ENCODE assay signal across 28 cellular contexts in genomic region chr18:30016179-30016578, GRCh38.
DNase-seq lines count a peak whose midpoint lies in the region; ATAC-seq and TF ChIP-seq lines count a peak whose summit lies in the region.
"Had no signal": no experiment of that assay in that cellular context is flagged by ENCODE, and none has a peak within 500 bp of the region (broad histone marks: within the 10 kb centered on the region; RNA-seq: fewer than 3 reads in every experiment).

No MANE protein-coding gene starts in this region.

- H2AK5ac ChIP-seq in trophoblast cell (ENCODE audit: low read length), result no peak overlapping the region

- H3K4ac ChIP-seq in trophoblast cell (ENCODE audit: low read depth, low read length), result no peak overlapping the region

- H3K4me1 Mint-ChIP-seq in GM23338, result peaks cover 11% of the 10 kb centered on the region; the same call in 2 of the 3 replicates
- H3K4me1 Mint-ChIP-seq: activated CD4-positive, alpha-beta T cell treated with anti-CD3 and anti-CD28 coated beads, Interleukin-2, amount 10 ng/mL, durations not matched to agents 24 days and 14 days had no signal

- WGBS in trophoblast cell (ENCODE audit: extremely low coverage, insufficient coverage, insufficient read length), result no CpG with 5 or more reads among the region's 2 CpGs

- H3K4me3 ChIP-seq in GM23338 (no peak overlapping the region), choroid plexus epithelial cell (ENCODE audit: low read depth, low read length) (no peak overlapping the region), trophoblast cell (ENCODE audit: low read depth, low read length) (no peak overlapping the region)
- H3K4me3 ChIP-seq: colonic mucosa, lung, ovary, spleen, transverse colon had no signal

- no peak overlapping the region for H4K91ac ChIP-seq in trophoblast cell (ENCODE audit: low read depth, low read length)

- no peak overlapping the region for H4K8ac ChIP-seq in trophoblast cell (ENCODE audit: low read depth, low read length)

- H3K27me3 Mint-ChIP-seq in GM23338 (ENCODE audit: insufficient read depth, low read depth, poor library complexity), result no peaks in the 10 kb centered on the region
- H3K27me3 Mint-ChIP-seq: activated CD4-positive, alpha-beta T cell treated with anti-CD3 and anti-CD28 coated beads, Interleukin-2, amount 10 ng/mL, durations not matched to agents 24 days and 14 days had no signal

- H2BK12ac ChIP-seq in trophoblast cell (ENCODE audit: low read length), result no peak overlapping the region

- no peak overlapping the region for H2BK5ac ChIP-seq in trophoblast cell (ENCODE audit: low read depth, low read length, poor library complexity)

- H3K79me1 ChIP-seq in trophoblast cell (ENCODE audit: low read length), result no peaks in the 10 kb centered on the region

- H3K4me3 Mint-ChIP-seq in GM23338, result no peak overlapping the region
- H3K4me3 Mint-ChIP-seq: activated CD4-positive, alpha-beta T cell treated with anti-CD3 and anti-CD28 coated beads, Interleukin-2, amount 10 ng/mL, durations not matched to agents 24 days and 14 days; activated T-cell treated with anti-CD3 and anti-CD28 coated beads, Interleukin-2, amount 50 U/mL, for 4 hours had no signal

- H3K18ac ChIP-seq in trophoblast cell (ENCODE audit: low read length), result no peak overlapping the region

- H3K27me3 ChIP-seq in GM23338 (ENCODE audit: insufficient read depth), result no peaks in the 10 kb centered on the region
- H3K27me3 ChIP-seq in trophoblast cell (ENCODE audit: insufficient read depth, low read length), result no peaks in the 10 kb centered on the region
- H3K27me3 ChIP-seq: brain microvascular endothelial cell, colonic mucosa, ovary, spleen, transverse colon had no signal

- H4K20me1 ChIP-seq in GM23338 (replicated peaks; ENCODE audit: insufficient read depth), result no peaks in the 10 kb centered on the region

- H2BK120ac ChIP-seq in trophoblast cell (ENCODE audit: insufficient read depth, low read length, poor library complexity), result no peak overlapping the region

- DNase-seq in GM23338 (ENCODE audit: low spot score), result no peak
- DNase-seq in choroid plexus epithelial cell (ENCODE audit: low read depth), result peak; percentile 0
- peak; percentile 33 to 59 for DNase-seq in trophoblast cell
- no peak for DNase-seq in NCI-H1092 treated with DMSO at 0.1 percent for 48 hours (lab: John Stamatoyannopoulos, UW)
- no peak for DNase-seq in NCI-H128 (lab: John Stamatoyannopoulos, UW; ENCODE audit: unreplicated experiment)
- DNase-seq in activated naive CD4-positive, alpha-beta T cell treated with Interleukin-2 at 50 U/mL for 16 hours, result no peak
- DNase-seq: activated CD4-positive, alpha-beta T cell treated with anti-CD3 and anti-CD28 coated beads, Interleukin-2, amount 10 ng/mL, durations not matched to agents 24 days and 14 days; activated gamma-delta T cell treated with Interleukin-2 at 50 U/mL for 16 hours; activated T-cell treated with anti-CD3 and anti-CD28 coated beads, Interleukin-2, amount 50 U/mL, for 4 hours; brain microvascular endothelial cell; colonic mucosa; effector CD8-positive, alpha-beta T cell; erythroblast; head of caudate nucleus; kidney glomerular epithelial cell; NCI-H146; ovary; SHP77 treated with DMSO at 0.1 percent for 48 hours; spleen; stimulated activated CD4-positive, alpha-beta T cell treated with anti-CD3 and anti-CD28 coated beads, Interleukin-2, amount 100 ng/mL, for 48 hours; T1000; transverse colon; WERI-Rb-1 had no signal

- ATAC-seq in GM23338, result no peak
- ATAC-seq: activated T-cell treated with anti-CD3 and anti-CD28 coated beads, Interleukin-2, amount 50 U/mL, for 4 hours had no signal

- no peaks in the 10 kb centered on the region for H3K9me3 ChIP-seq in trophoblast cell (ENCODE audit: insufficient read depth, low read depth, low read length)
- H3K9me3 ChIP-seq: colonic mucosa, ovary, spleen, transverse colon had no signal

- H3K23ac ChIP-seq in trophoblast cell (ENCODE audit: low read length), result no peak overlapping the region

- H3K9ac ChIP-seq in trophoblast cell (ENCODE audit: low read length), result no peak overlapping the region
- H3K9ac ChIP-seq: KMS-11 had no signal

- no peak overlapping the region for H3K4me2 ChIP-seq in GM23338
- no peak overlapping the region for H3K4me2 ChIP-seq in trophoblast cell (ENCODE audit: low read length)
- H3K4me2 ChIP-seq: KMS-11 had no signal

- H3K36me3 Mint-ChIP-seq in GM23338 (ENCODE audit: low read depth), result no peaks in the 10 kb centered on the region

- TF ChIP-seq CTCF in GM23338 (conservative IDR thresholded peaks at IDR 0.05; ENCODE audit: low read depth in 2 of 2), result no peak
- TF ChIP-seq CTCF in choroid plexus epithelial cell (conservative IDR thresholded peaks at IDR 0.05; ENCODE audit: low read depth, low read length), result no peak

- H3K9me3 Mint-ChIP-seq in GM23338, result no peaks in the 10 kb centered on the region

- no peak overlapping the region for H3K14ac ChIP-seq in trophoblast cell (ENCODE audit: low read length)

- H4K12ac ChIP-seq in trophoblast cell (ENCODE audit: low read depth, low read length), result no peak overlapping the region

- H3K27ac ChIP-seq in GM23338 (ENCODE audit: low read depth), result no peak overlapping the region
- H3K27ac ChIP-seq in trophoblast cell (ENCODE audit: low read depth, low read length), result no peak overlapping the region
- H3K27ac ChIP-seq: brain microvascular endothelial cell, C4-2B, colonic mucosa, HL-60, KMS-11, ovary, spleen, transverse colon, WERI-Rb-1 had no signal

- no peak for TF ChIP-seq RAD21 in Ishikawa (IDR thresholded peaks at IDR 0.05; ENCODE audit: low read depth)

- no peaks in the 10 kb centered on the region for H3K36me3 ChIP-seq in GM23338 (ENCODE audit: insufficient read depth)
- no peaks in the 10 kb centered on the region for H3K36me3 ChIP-seq in trophoblast cell (ENCODE audit: control insufficient read depth in 1 of 2, insufficient read depth in 2 of 2, low read length in 2 of 2)
- H3K36me3 ChIP-seq: brain microvascular endothelial cell, colonic mucosa, ovary, spleen, transverse colon, WERI-Rb-1 had no signal

- peak overlapping the region; percentile 87 for H3K27ac Mint-ChIP-seq in GM23338
- H3K27ac Mint-ChIP-seq: activated CD4-positive, alpha-beta T cell treated with anti-CD3 and anti-CD28 coated beads, Interleukin-2, amount 10 ng/mL, durations not matched to agents 24 days and 14 days had no signal

- H3K9me2 ChIP-seq in GM23338 (ENCODE audit: insufficient read depth), result no peaks in the 10 kb centered on the region

- TF ChIP-seq EP300 in Ishikawa (IDR thresholded peaks at IDR 0.05; ENCODE audit: borderline replicate concordance), result no peak

- H3F3A ChIP-seq in GM23338 (replicated peaks; ENCODE audit: low read depth), result no peaks in the 10 kb centered on the region

- H3K4me1 ChIP-seq in GM23338 (ENCODE audit: insufficient read depth) (0 out of 2 replicates have a peak, but pooled peaks cover 7% of the 10 kb centered on the region), trophoblast cell (ENCODE audit: control insufficient read depth in 1 of 2, insufficient read depth in 2 of 2, low read length in 2 of 2) (no peaks in the 10 kb centered on the region)
- H3K4me1 ChIP-seq: colonic mucosa, spleen, transverse colon had no signal

- H2AFZ ChIP-seq in GM23338 (peak overlapping the region; percentile 31; the same call in 1 of the 2 replicates), trophoblast cell (ENCODE audit: insufficient read depth, low read length, poor library complexity) (no peak overlapping the region)

- H3K79me2 ChIP-seq in GM23338 (replicated peaks; ENCODE audit: insufficient read depth) (no peaks in the 10 kb centered on the region), trophoblast cell (ENCODE audit: control insufficient read depth, insufficient read depth, low read length, poor library complexity) (no peaks in the 10 kb centered on the region)

TF ChIP-seq in GM23338, 12 proteins besides CTCF, POLR2A, EP300 and RAD21 (continues in another document):
- TF ChIP-seq EZH2 (IDR thresholded peaks at IDR 0.05; ENCODE audit: low read depth, unreplicated experiment), result no peak
- TF ChIP-seq, protein P1, sequence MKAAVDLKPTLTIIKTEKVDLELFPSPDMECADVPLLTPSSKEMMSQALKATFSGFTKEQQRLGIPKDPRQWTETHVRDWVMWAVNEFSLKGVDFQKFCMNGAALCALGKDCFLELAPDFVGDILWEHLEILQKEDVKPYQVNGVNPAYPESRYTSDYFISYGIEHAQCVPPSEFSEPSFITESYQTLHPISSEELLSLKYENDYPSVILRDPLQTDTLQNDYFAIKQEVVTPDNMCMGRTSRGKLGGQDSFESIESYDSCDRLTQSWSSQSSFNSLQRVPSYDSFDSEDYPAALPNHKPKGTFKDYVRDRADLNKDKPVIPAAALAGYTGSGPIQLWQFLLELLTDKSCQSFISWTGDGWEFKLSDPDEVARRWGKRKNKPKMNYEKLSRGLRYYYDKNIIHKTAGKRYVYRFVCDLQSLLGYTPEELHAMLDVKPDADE (IDR thresholded peaks at IDR 0.05), result no peak
- TF ChIP-seq STAT1 (IDR thresholded peaks at IDR 0.05; ENCODE audit: unreplicated experiment), result no peak

TF ChIP-seq in Ishikawa, 13 proteins besides CTCF, POLR2A, EP300 and RAD21:
- TF ChIP-seq TEAD4 (IDR thresholded peaks at IDR 0.05) (peak; percentile 46; the same call in 1 of the 2 replicates), YY1 (IDR thresholded peaks at IDR 0.05; ENCODE audit: low read depth) (no peak)

Comparison
In these comparisons a context has a peak if more than half of its experiments do, and no peak if none do; other contexts are left out.
1. DNase-seq: peak in choroid plexus epithelial cell (single experiment) and trophoblast cell (2 of 2); none in GM23338 (single experiment), NCI-H1092 treated with DMSO at 0.1 percent for 48 hours (single experiment), NCI-H128 (single experiment) and activated naive CD4-positive, alpha-beta T cell treated with Interleukin-2 at 50 U/mL for 16 hours (single experiment).